ENCODE assay signal across 18 cellular contexts in genomic region chr4:175511861-175512260, GRCh38.
"Had no signal": no experiment of that assay in that cellular context is flagged by ENCODE, and none has a peak within 500 bp of the region (broad histone marks: within the 10 kb centered on the region; RNA-seq: fewer than 3 reads in every experiment).

No MANE protein-coding gene starts in this region.

- H3K27me3 ChIP-seq: right atrium auricular region, sigmoid colon, suprapubic skin, transverse colon, upper lobe of right lung, uterus had no signal

- H3K4me1 ChIP-seq: lower lobe of right lung, prostate gland, right atrium auricular region, sigmoid colon, suprapubic skin, transverse colon, upper lobe of right lung, uterus had no signal

- ATAC-seq: left ventricle myocardium superior; lower lobe of right lung; naive thymus-derived CD8-positive, alpha-beta T cell; stimulated activated naive B cell treated with anti-CD40 and anti-IgM and Interleukin-4, amounts not matched to agents 10 μg/mL and 1 μg/mL and 100 μg/mL, for 72 hours; upper lobe of right lung had no signal

- H3K9me3 ChIP-seq: lower lobe of right lung, prostate gland, right atrium auricular region, sigmoid colon, transverse colon, upper lobe of right lung, uterus had no signal

- H3K36me3 ChIP-seq: lower lobe of right lung, prostate gland, right atrium auricular region, sigmoid colon, suprapubic skin, transverse colon, upper lobe of right lung, uterus had no signal

- DNase-seq: cortex of kidney; head of caudate nucleus; left ventricle myocardium superior; lower lobe of right lung; naive thymus-derived CD8-positive, alpha-beta T cell; nephron progenitor cell; nucleus accumbens; sigmoid colon; small intestine; stimulated activated CD4-positive, alpha-beta T cell treated with anti-CD3 and anti-CD28 coated beads, Interleukin-15, amount 100 ng/mL, for 24 hours; stimulated activated CD4-positive, alpha-beta T cell treated with anti-CD3 and anti-CD28 coated beads, Interleukin-2, amount 100 ng/mL, for 48 hours; stimulated activated naive B cell treated with anti-CD40 and anti-IgM and Interleukin-4, amounts not matched to agents 10 μg/mL and 1 μg/mL and 100 μg/mL, for 72 hours; transverse colon; upper lobe of right lung; uterus had no signal

- H3K4me3 ChIP-seq: lower lobe of right lung, prostate gland, right atrium auricular region, sigmoid colon, suprapubic skin, transverse colon, upper lobe of right lung, uterus had no signal

- H3K27ac ChIP-seq: lower lobe of right lung, prostate gland, right atrium auricular region, sigmoid colon, suprapubic skin, transverse colon, upper lobe of right lung, uterus had no signal
